8 cellular contexts compared by ENCODE assay signal in the genomic region with DNA sequence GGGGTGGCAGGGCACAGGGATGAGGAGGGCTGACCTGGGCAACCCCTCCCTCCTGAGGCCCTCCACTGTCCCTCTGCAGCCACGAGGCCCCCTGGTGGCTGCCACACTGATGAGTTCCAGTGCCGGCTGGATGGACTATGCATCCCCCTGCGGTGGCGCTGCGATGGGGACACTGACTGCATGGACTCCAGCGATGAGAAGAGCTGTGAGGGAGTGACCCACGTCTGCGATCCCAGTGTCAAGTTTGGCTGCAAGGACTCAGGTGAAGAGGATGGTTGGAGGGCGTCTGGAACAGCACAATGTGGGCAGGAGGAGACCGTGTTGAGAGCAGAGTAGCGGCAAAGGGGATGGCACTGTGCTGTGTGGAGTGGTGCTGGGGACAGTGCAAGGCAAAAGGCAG. TPM values are rescaled to one million over a fixed set of nuclear protein-coding genes. Genes with fewer than 3 reads are reported as not detected.
A peak's percentile ranks its signal among the peaks of the same experiment; 100 is the strongest.
DNase-seq lines count a peak whose midpoint lies in the region; ATAC-seq, FAIRE-seq and TF ChIP-seq lines count a peak whose summit lies in the region.

No MANE protein-coding gene starts in this region.

- H3K36me3 ChIP-seq in CD8-positive, alpha-beta T cell (ENCODE audit: insufficient read depth, low read length): no peaks in the 10 kb centered on the region
- peaks cover 70% of the 10 kb centered on the region for H3K36me3 ChIP-seq in upper lobe of right lung

- no peaks in the 10 kb centered on the region for H3K4me1 ChIP-seq in CD8-positive, alpha-beta T cell (ENCODE audit: insufficient read depth, low read length)
- no peaks in the 10 kb centered on the region for H3K4me1 ChIP-seq in upper lobe of right lung

- peak in 3 of 7 experiments; percentile 10 to 27 (median 22) for DNase-seq in CD8-positive, alpha-beta T cell
- DNase-seq in HTR-8/SVneo (ENCODE audit: insufficient read length, low spot score) (peak; percentile 45), iPS-NIHi11 (ENCODE audit: low spot score) (peak; percentile 89), upper lobe of right lung (no peak), DMS153 (lab: John Stamatoyannopoulos, UW) (no peak), NCI-H1105 treated with DMSO at 0.1 percent for 48 hours (lab: John Stamatoyannopoulos, UW) (no peak)

- POLR2A ChIA-PET in CD8-positive, alpha-beta T cell (lab: Charles Lee): no interaction called here

- H3K27me3 ChIP-seq in CD8-positive, alpha-beta T cell (ENCODE audit: insufficient read depth, low read length): no peaks in the 10 kb centered on the region
- H3K27me3 ChIP-seq in upper lobe of right lung: no peaks in the 10 kb centered on the region

- ATAC-seq in CD8-positive, alpha-beta T cell: peak; percentile 55
- peak; percentile 52 for ATAC-seq in activated T-helper 17 cell treated with anti-CD3 and anti-CD28 coated beads, Interleukin-2, amount 50 U/mL, for 72 hours (replicated peaks)
- ATAC-seq in upper lobe of right lung (peak; percentile 43), GM18867 (IDR thresholded peaks at IDR 0.05; ENCODE audit: unreplicated experiment) (no peak)

- H3K36me3 Mint-ChIP-seq in CD8-positive, alpha-beta T cell: no peaks in the 10 kb centered on the region
- no peaks in the 10 kb centered on the region for H3K36me3 Mint-ChIP-seq in activated T-helper 17 cell treated with anti-CD3 and anti-CD28 coated beads, Interleukin-2, amount 50 U/mL, for 72 hours (ENCODE audit: low read depth)

- CTCF ChIA-PET in CD8-positive, alpha-beta T cell (lab: Charles Lee): interaction anchor here (0.5 to 10.5 kb wide), 14 partner anchors 8 to 172 kb away, joined by 3 to 154 read pairs (median 4); partner anchors contain the start of gene LRP1

- no peak overlapping the region for H3K27ac Mint-ChIP-seq in CD8-positive, alpha-beta T cell
- H3K27ac Mint-ChIP-seq in activated T-helper 17 cell treated with anti-CD3 and anti-CD28 coated beads, Interleukin-2, amount 50 U/mL, for 72 hours: no peak overlapping the region

- no peaks in the 10 kb centered on the region for H3K4me1 Mint-ChIP-seq in CD8-positive, alpha-beta T cell (ENCODE audit: low read depth)
- peaks cover 4% of the 10 kb centered on the region for H3K4me1 Mint-ChIP-seq in activated T-helper 17 cell treated with anti-CD3 and anti-CD28 coated beads, Interleukin-2, amount 50 U/mL, for 72 hours

- TF ChIP-seq CTCF in CD8-positive, alpha-beta T cell (IDR thresholded peaks at IDR 0.05): peak; percentile 37
- peak; percentile 49 for TF ChIP-seq CTCF in upper lobe of right lung (IDR thresholded peaks at IDR 0.05)

- H3K9me3 Mint-ChIP-seq in CD8-positive, alpha-beta T cell: no peaks in the 10 kb centered on the region
- no peaks in the 10 kb centered on the region for H3K9me3 Mint-ChIP-seq in activated T-helper 17 cell treated with anti-CD3 and anti-CD28 coated beads, Interleukin-2, amount 50 U/mL, for 72 hours

- no peak overlapping the region for H3K4me3 Mint-ChIP-seq in CD8-positive, alpha-beta T cell
- no peak overlapping the region for H3K4me3 Mint-ChIP-seq in activated T-helper 17 cell treated with anti-CD3 and anti-CD28 coated beads, Interleukin-2, amount 50 U/mL, for 72 hours

- H3K4me3 ChIP-seq in CD8-positive, alpha-beta T cell (ENCODE audit: low read depth, low read length): no peak overlapping the region
- no peak overlapping the region for H3K4me3 ChIP-seq in upper lobe of right lung

- no peak for FAIRE-seq in HTR-8/SVneo (lab: Jason Lieb, UNC)

- H3K9me3 ChIP-seq in CD8-positive, alpha-beta T cell (ENCODE audit: low read length): no peaks in the 10 kb centered on the region
- H3K9me3 ChIP-seq in upper lobe of right lung: no peaks in the 10 kb centered on the region

- H3K27me3 Mint-ChIP-seq in CD8-positive, alpha-beta T cell (ENCODE audit: low read depth): no peaks in the 10 kb centered on the region
- no peaks in the 10 kb centered on the region for H3K27me3 Mint-ChIP-seq in activated T-helper 17 cell treated with anti-CD3 and anti-CD28 coated beads, Interleukin-2, amount 50 U/mL, for 72 hours

- intact Hi-C loops in CD8-positive, alpha-beta T cell (cut with DNase I, micrococcal nuclease): loop anchor here (1.0 kb wide), 2 partner anchors 49 to 104 kb away; no protein-coding TSS in a partner anchor
- intact Hi-C loops in upper lobe of right lung (cut with DNase I): no loop called here

- H3K27ac ChIP-seq in CD8-positive, alpha-beta T cell (ENCODE audit: low read depth, low read length): no peak overlapping the region
- H3K27ac ChIP-seq in upper lobe of right lung: no peak overlapping the region

RNA-seq across cellular contexts. Expression of gene LRP1-AS, which starts 25.7 kb away (rescaled TPM):
- total RNA-seq in CD8-positive, alpha-beta T cell: not detected
- total RNA-seq in activated T-helper 17 cell treated with anti-CD3 and anti-CD28 coated beads, Interleukin-2, amount 50 U/mL, for 72 hours: not detected
- total RNA-seq in upper lobe of right lung: not detected

RNA-seq across cellular contexts. Expression of gene NXPH4, which starts 43.5 kb away (rescaled TPM):
- total RNA-seq in CD8-positive, alpha-beta T cell: 1 to 10 TPM; 1.4 to 1.7 TPM
- 1 to 10 TPM in 1 of 2 donors, under 1 TPM in 1; 0.34 to 1.4 TPM for total RNA-seq in activated T-helper 17 cell treated with anti-CD3 and anti-CD28 coated beads, Interleukin-2, amount 50 U/mL, for 72 hours
- total RNA-seq in upper lobe of right lung: not detected

RNA-seq across cellular contexts. Expression of gene LRP1, which starts 44.8 kb away (rescaled TPM):
- total RNA-seq in CD8-positive, alpha-beta T cell: 1 to 10 TPM; 3.6 to 4.0 TPM
- 10 to 100 TPM in 1 of 2 donors, 1 to 10 TPM in 1; 2.4 to 20.2 TPM for total RNA-seq in activated T-helper 17 cell treated with anti-CD3 and anti-CD28 coated beads, Interleukin-2, amount 50 U/mL, for 72 hours
- total RNA-seq in upper lobe of right lung: 261 TPM

RNA-seq across cellular contexts. Expression of gene SHMT2, which starts 56.4 kb away (rescaled TPM):
- 10 to 100 TPM; 14.2 to 18.6 TPM for total RNA-seq in CD8-positive, alpha-beta T cell
- total RNA-seq in activated T-helper 17 cell treated with anti-CD3 and anti-CD28 coated beads, Interleukin-2, amount 50 U/mL, for 72 hours: 100 to 1,000 TPM; 232 to 320 TPM
- total RNA-seq in upper lobe of right lung: 59.2 TPM

Comparison
In these comparisons a context has a peak if more than half of its experiments do, and no peak if none do; other contexts are left out.
1. DNase-seq: peak in HTR-8/SVneo (single experiment) and iPS-NIHi11 (single experiment); none in upper lobe of right lung (single experiment), DMS153 (single experiment) and NCI-H1105 treated with DMSO at 0.1 percent for 48 hours (single experiment).
2. RNA of gene LRP1, which starts 44.8 kb away (total RNA-seq): 261 TPM in upper lobe of right lung (single experiment); 2.4 to 20.2 TPM in activated T-helper 17 cell treated with anti-CD3 and anti-CD28 coated beads, Interleukin-2, amount 50 U/mL, for 72 hours and 3.6 to 4.0 TPM in CD8-positive, alpha-beta T cell; every median in the first group is over 10 times any median in the second.